In genomic region chr6:101705866-101706265, GRCh38 we compare ENCODE assay signal across 15 cellular contexts.
DNase-seq lines count a peak whose midpoint lies in the region; ATAC-seq, FAIRE-seq and TF ChIP-seq lines count a peak whose summit lies in the region.
"Had no signal": no experiment of that assay in that cellular context is flagged by ENCODE, and none has a peak within 500 bp of the region (broad histone marks: within the 10 kb centered on the region; RNA-seq: fewer than 3 reads in every experiment).

No MANE protein-coding gene starts in this region.

- BruUV-seq in IMR-90 (replicated peaks; lab: Mats Ljungman, UMichigan): no TSS peak

- H3K9me3 ChIP-seq in IMR-90 (ENCODE audit: control insufficient read depth, insufficient read depth, low read length): no peaks in the 10 kb centered on the region
- H3K9me3 ChIP-seq: A549 had no signal

- no peak for TF ChIP-seq POLR2A in IMR-90 (IDR thresholded peaks at IDR 0.05; ENCODE audit: low read depth, low read length)

- in situ Hi-C loops in IMR-90 (cut with MboI; ENCODE audit: low sequenced_read_pairs): no loop called here
- in situ Hi-C loops in brain microvascular endothelial cell (cut with HindIII; ENCODE audit: low pct_ligation_motif_present, low sequenced_read_pairs): no loop called here

- no peak overlapping the region for H2BK5ac ChIP-seq in IMR-90 (ENCODE audit: low read depth, low read length, poor library complexity, severe bottlenecking)

- peak; percentile 43 for DNase-seq in IMR-90
- peak; percentile 5 for DNase-seq in brain microvascular endothelial cell
- DNase-seq in fibroblast of pulmonary artery (ENCODE audit: low read depth): peak; percentile 17
- no peak for DNase-seq in NCI-H69 (lab: John Stamatoyannopoulos, UW)
- no peak for DNase-seq in stimulated activated CD4-positive, alpha-beta T cell treated with anti-CD3 and anti-CD28 coated beads, Interleukin-2, amount 100 ng/mL, for 24 hours
- DNase-seq in NCI-H1930 (lab: John Stamatoyannopoulos, UW): no peak
- DNase-seq: H9; HFFc6; NCI-H1694; NK-92 treated with Interleukin-12 subunit alpha and Interleukin-12 subunit beta, amount 100 ng/mL, for 24 hours; T-cell had no signal

- H3K27me3 ChIP-seq in IMR-90 (ENCODE audit: control insufficient read depth, insufficient read depth, low read length): no peaks in the 10 kb centered on the region
- no peaks in the 10 kb centered on the region for H3K27me3 ChIP-seq in brain microvascular endothelial cell (replicated peaks)

- H2AK9ac ChIP-seq in IMR-90 (replicated peaks; ENCODE audit: low read depth, low read length, poor library complexity): no peak overlapping the region

- no peak overlapping the region for H3K4ac ChIP-seq in IMR-90 (ENCODE audit: low read depth, low read length)

- H3K4me1 ChIP-seq in IMR-90 (ENCODE audit: control insufficient read depth, insufficient read depth, low read length): peaks cover under 1% of the 10 kb centered on the region; the same call in 1 of the 2 replicates
- H3K4me1 ChIP-seq: A549 had no signal

- no peak for ATAC-seq in IMR-90 (ENCODE audit: low read depth)
- ATAC-seq: A549, Panc1, T-cell had no signal

- no peak for TF ChIP-seq RAD21 in IMR-90 (IDR thresholded peaks at IDR 0.05; ENCODE audit: low read length)

- H3K36me3 ChIP-seq in IMR-90 (ENCODE audit: control insufficient read depth, insufficient read depth, low read length) (no peaks in the 10 kb centered on the region), brain microvascular endothelial cell (replicated peaks) (no peaks in the 10 kb centered on the region)

- TF ChIP-seq CTCF in IMR-90 (conservative IDR thresholded peaks at IDR 0.05; ENCODE audit: low read depth, low read length) (no peak), brain microvascular endothelial cell (IDR thresholded peaks at IDR 0.05; ENCODE audit: low read depth, low read length, missing control alignments) (no peak), fibroblast of pulmonary artery (IDR thresholded peaks at IDR 0.05; ENCODE audit: low read length, missing control alignments) (no peak)

- no peak overlapping the region for H3K18ac ChIP-seq in IMR-90 (ENCODE audit: low read depth, low read length)

- H2BK20ac ChIP-seq in IMR-90 (ENCODE audit: low read depth, low read length): no peak overlapping the region

- dilution Hi-C loops in IMR-90 (cut with HindIII; ENCODE audit: low sequenced_read_pairs, unreplicated experiment): no loop called here

- no peak overlapping the region for H3K23ac ChIP-seq in IMR-90 (ENCODE audit: low read depth, low read length)

- H2AK5ac ChIP-seq in IMR-90 (ENCODE audit: low read depth, low read length): no peak overlapping the region

- no peak overlapping the region for H4K91ac ChIP-seq in IMR-90 (ENCODE audit: insufficient read depth, low read depth, low read length)

- H3K4me2 ChIP-seq in IMR-90 (ENCODE audit: low read depth, low read length): no peak overlapping the region
- H3K4me2 ChIP-seq: A549 had no signal

- peaks cover 2% of the 10 kb centered on the region; the same call in 1 of the 2 replicates for H3K9me1 ChIP-seq in IMR-90 (ENCODE audit: insufficient read depth, low read length)

- FAIRE-seq in islet of Langerhans (lab: Jason Lieb, UNC): peak; percentile 58
- FAIRE-seq: A549 had no signal

- CTCF ChIA-PET in IMR-90 (lab: Yijun Ruan, JAX): no interaction called here

- H3K14ac ChIP-seq in IMR-90 (replicated peaks; ENCODE audit: low read depth, low read length): no peak overlapping the region

- H3K27ac ChIP-seq in IMR-90 (ENCODE audit: insufficient read depth, low read length) (no peak overlapping the region), brain microvascular endothelial cell (no peak overlapping the region)
- H3K27ac ChIP-seq: A549, HL-60 had no signal

- no peak overlapping the region for H3K56ac ChIP-seq in IMR-90 (ENCODE audit: extremely low read depth, insufficient read depth, low read length)

- no peaks in the 10 kb centered on the region for H4K20me1 ChIP-seq in IMR-90 (ENCODE audit: insufficient read depth, low read length)

- H4K5ac ChIP-seq in IMR-90 (ENCODE audit: low read depth, low read length): no peak overlapping the region

- H2BK120ac ChIP-seq in IMR-90 (ENCODE audit: low read depth, low read length): no peak overlapping the region

- H3K79me1 ChIP-seq in IMR-90 (ENCODE audit: low read depth in 1 of 2, low read length in 2 of 2): no peaks in the 10 kb centered on the region; a peak in 1 of 4 replicates

- H2BK15ac ChIP-seq in IMR-90 (ENCODE audit: low read depth, low read length): no peak overlapping the region

- H4K8ac ChIP-seq in IMR-90 (ENCODE audit: low read depth in 2 of 2, low read length in 2 of 2): no peak overlapping the region

- H3K4me3 ChIP-seq in IMR-90 (ENCODE audit: insufficient read depth, low read depth, low read length) (no peak overlapping the region), brain microvascular endothelial cell (ENCODE audit: low read depth, low read length) (no peak overlapping the region), fibroblast of pulmonary artery (replicated peaks; ENCODE audit: low read depth, low read length) (no peak overlapping the region)
- H3K4me3 ChIP-seq: A549 had no signal

- no peak overlapping the region for H2AFZ ChIP-seq in IMR-90 (replicated peaks; ENCODE audit: low read length, poor library complexity)

- POLR2A ChIA-PET in IMR-90 (lab: Charles Lee; ENCODE audit: unreplicated experiment): no interaction called here

- H3K9ac ChIP-seq in IMR-90 (ENCODE audit: low read depth, low read length): no peak overlapping the region

- intact Hi-C loops in IMR-90 (cut with micrococcal nuclease): no loop called here

TF ChIP-seq in IMR-90, 13 proteins besides CTCF, POLR2A, EP300 and RAD21:
- TF ChIP-seq CEBPB (IDR thresholded peaks at IDR 0.05; ENCODE audit: low read depth, low read length): peak; percentile 72
- no peak for TF ChIP-seq MAFK (IDR thresholded peaks at IDR 0.05; ENCODE audit: low read depth, low read length)
- TF ChIP-seq BHLHE40 (IDR thresholded peaks at IDR 0.05; ENCODE audit: low read depth, low read length): no peak
TF ChIP-seq in IMR-90: peak in this region for 1.

Comparison
In these comparisons a context has a peak if more than half of its experiments do, and no peak if none do; other contexts are left out.
1. DNase-seq: peak in IMR-90 (single experiment), brain microvascular endothelial cell (single experiment) and fibroblast of pulmonary artery (single experiment); none in NCI-H69 (single experiment), stimulated activated CD4-positive, alpha-beta T cell treated with anti-CD3 and anti-CD28 coated beads, Interleukin-2, amount 100 ng/mL, for 24 hours (0 of 2) and NCI-H1930 (0 of 2).